19 cellular contexts compared by ENCODE assay signal in the genomic region with DNA sequence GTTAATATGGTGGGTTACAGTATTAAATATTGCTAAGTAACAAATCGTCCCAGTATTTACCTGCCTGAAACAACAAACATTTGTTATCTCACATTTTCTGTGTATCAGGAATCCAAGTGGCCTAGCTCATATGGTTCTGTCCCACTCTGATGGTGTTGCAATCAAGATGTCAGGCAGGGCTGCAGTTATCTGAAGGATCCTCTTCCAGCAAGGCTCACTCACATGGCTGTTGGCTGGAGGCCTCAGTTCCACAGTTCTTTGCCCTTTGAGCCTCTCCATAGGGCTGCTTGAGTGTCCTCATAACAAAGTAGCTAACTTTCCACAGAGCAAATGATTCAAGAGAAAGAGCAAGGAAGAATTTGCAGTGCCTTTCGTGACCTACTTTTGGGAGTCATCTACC. TPM values are rescaled to one million over a fixed set of nuclear protein-coding genes. Genes with fewer than 3 reads are reported as not detected.
DNase-seq lines count a peak whose midpoint lies in the region; ATAC-seq and TF ChIP-seq lines count a peak whose summit lies in the region.
"Had no signal": no experiment of that assay in that cellular context is flagged by ENCODE, and none has a peak within 500 bp of the region (broad histone marks: within the 10 kb centered on the region; RNA-seq: fewer than 3 reads in every experiment).

No MANE protein-coding gene starts in this region.

- TF ChIP-seq POLR2A in testis (IDR thresholded peaks at IDR 0.05) = no peak

- no peaks in the 10 kb centered on the region for H3K27me3 Mint-ChIP-seq in endodermal cell (ENCODE audit: insufficient read depth)
- H3K27me3 Mint-ChIP-seq: activated naive CD8-positive, alpha-beta T cell treated with anti-CD3 and anti-CD28 coated beads, Interleukin-2, amount 10 ng/mL, durations not matched to agents 7 days and 5 days; B cell; T-helper 17 cell had no signal

- H3K9me3 ChIP-seq in left ventricle myocardium inferior (replicated peaks) (no peaks in the 10 kb centered on the region), endodermal cell (ENCODE audit: control insufficient read depth, low read length) (no peaks in the 10 kb centered on the region), liver (ENCODE audit: control insufficient read depth in 4 of 4, low read length in 3 of 4) (no peaks in the 10 kb centered on the region), testis (no peaks in the 10 kb centered on the region)
- H3K9me3 ChIP-seq: neutrophil, stomach had no signal

- DNase-seq in Right ventricle myocardium superior (peak; percentile 46), left ventricle myocardium inferior (no peak), endodermal cell (no peak), testis (peak; percentile 28), cerebellar cortex (ENCODE audit: low spot score) (no peak)
- DNase-seq: activated CD4-positive, alpha-beta T cell treated with anti-CD3 and anti-CD28 coated beads, Interleukin-2, amount 50 U/mL, for 1 hour; activated naive CD8-positive, alpha-beta T cell treated with anti-CD3 and anti-CD28 coated beads, Interleukin-2, amount 10 ng/mL, durations not matched to agents 7 days and 5 days; DMS79; NCI-H2107; NCI-H510A treated with DMSO at 0.1 percent for 48 hours; stomach; T-helper 17 cell had no signal

- peak; percentile 79 for ATAC-seq in Right ventricle myocardium superior (ENCODE audit: poor library complexity)
- no peak for ATAC-seq in HG02870 (IDR thresholded peaks at IDR 0.05; ENCODE audit: unreplicated experiment)
- ATAC-seq in HG02852 (IDR thresholded peaks at IDR 0.05; ENCODE audit: unreplicated experiment) = no peak
- ATAC-seq: T-helper 17 cell had no signal

- H3K9me3 Mint-ChIP-seq in endodermal cell = no peaks in the 10 kb centered on the region
- H3K9me3 Mint-ChIP-seq: activated naive CD8-positive, alpha-beta T cell treated with anti-CD3 and anti-CD28 coated beads, Interleukin-2, amount 10 ng/mL, durations not matched to agents 7 days and 5 days had no signal

- H3K4me3 Mint-ChIP-seq in endodermal cell = no peak overlapping the region
- H3K4me3 Mint-ChIP-seq: activated naive CD8-positive, alpha-beta T cell treated with anti-CD3 and anti-CD28 coated beads, Interleukin-2, amount 10 ng/mL, durations not matched to agents 7 days and 5 days; B cell; T-helper 17 cell had no signal

- H3K36me3 Mint-ChIP-seq in endodermal cell (ENCODE audit: low read depth) = peaks cover 4% of the 10 kb centered on the region

- WGBS in endodermal cell (ENCODE audit: insufficient coverage in 1 of 2, insufficient read length in 1 of 2), 2 experiments = 88 to 100% methylated on average over 1 to 2 of the region's 2 CpGs
- WGBS in liver = 62% methylated on average over 2 of the region's 2 CpGs
- 55 to 66% methylated on average over 2 of the region's 2 CpGs for WGBS in testis, 2 donors

- H3K27ac Mint-ChIP-seq in endodermal cell = peak overlapping the region; percentile 49
- H3K27ac Mint-ChIP-seq: activated naive CD8-positive, alpha-beta T cell treated with anti-CD3 and anti-CD28 coated beads, Interleukin-2, amount 10 ng/mL, durations not matched to agents 7 days and 5 days; B cell; T-helper 17 cell had no signal

- H3K4me3 ChIP-seq in left ventricle myocardium inferior (no peak overlapping the region), endodermal cell (ENCODE audit: low read length) (no peak overlapping the region), liver (ENCODE audit: low read depth in 1 of 3, low read length in 3 of 3) (no peak overlapping the region), testis (no peak overlapping the region)
- H3K4me3 ChIP-seq: SK-N-MC, stomach had no signal

- H3K4me1 ChIP-seq in left ventricle myocardium inferior (peaks cover 56% of the 10 kb centered on the region), endodermal cell (ENCODE audit: control insufficient read depth, insufficient read depth, low read length) (peaks cover 9% of the 10 kb centered on the region), liver (ENCODE audit: control insufficient read depth in 4 of 4, insufficient read depth in 4 of 4, low read length in 3 of 4) (peaks cover 0 to 4% (median 1%) of the 10 kb centered on the region in 4 donors), testis (peaks cover 3% of the 10 kb centered on the region)

- intact Hi-C loops in Right ventricle myocardium superior (cut with DNase I) = no loop called here
- intact Hi-C loops in left ventricle myocardium inferior (cut with micrococcal nuclease) = no loop called here
- intact Hi-C loops in testis (cut with DNase I; ENCODE audit: low total_unique reads) = no loop called here

- H3K36me3 ChIP-seq in left ventricle myocardium inferior (no peaks in the 10 kb centered on the region), endodermal cell (ENCODE audit: control insufficient read depth, insufficient read depth, low read length) (peaks cover 18% of the 10 kb centered on the region), liver (ENCODE audit: control insufficient read depth in 4 of 4, insufficient read depth in 3 of 4, low read depth in 1 of 4, low read length in 3 of 4) (no peaks in the 10 kb centered on the region), testis (ENCODE audit: low read depth, missing control alignments) (no peaks in the 10 kb centered on the region)
- H3K36me3 ChIP-seq: neutrophil had no signal

- TF ChIP-seq CTCF in left ventricle myocardium inferior (IDR thresholded peaks at IDR 0.05; ENCODE audit: borderline replicate concordance) = no peak
- no peak for TF ChIP-seq CTCF in endodermal cell (conservative IDR thresholded peaks at IDR 0.05)
- TF ChIP-seq CTCF in liver (IDR thresholded peaks at IDR 0.05; ENCODE audit: low read depth, low read length, missing input control) = no peak
- TF ChIP-seq CTCF in testis (IDR thresholded peaks at IDR 0.05) = no peak

- H3K27me3 ChIP-seq in left ventricle myocardium inferior (ENCODE audit: low read depth) (no peaks in the 10 kb centered on the region), endodermal cell (ENCODE audit: control insufficient read depth, insufficient read depth, low read length, poor library complexity, severe bottlenecking) (no peaks in the 10 kb centered on the region), liver (ENCODE audit: control insufficient read depth in 4 of 4, insufficient read depth in 4 of 4, low read length in 3 of 4) (no peaks in the 10 kb centered on the region), testis (no peaks in the 10 kb centered on the region)
- H3K27me3 ChIP-seq: neutrophil, stomach had no signal

- H3K4me1 Mint-ChIP-seq in endodermal cell = peaks cover 40% of the 10 kb centered on the region

- H3K27ac ChIP-seq in left ventricle myocardium inferior (replicated peaks) (no peak overlapping the region), endodermal cell (ENCODE audit: low read depth, low read length) (no peak overlapping the region), liver (ENCODE audit: low read depth in 1 of 2, low read length in 2 of 2) (no peak overlapping the region), testis (no peak overlapping the region)
- H3K27ac ChIP-seq: neutrophil, SK-N-MC, stomach, VCaP had no signal

- H3K9ac ChIP-seq in endodermal cell (ENCODE audit: extremely low read depth, low read length, poor library complexity, severe bottlenecking) (no peak overlapping the region), liver (ENCODE audit: low read depth in 1 of 2, low read length in 2 of 2) (no peak overlapping the region)

- TF ChIP-seq RAD21 in liver (IDR thresholded peaks at IDR 0.05) = no peak

TF ChIP-seq in liver, 16 proteins besides CTCF, POLR2A, EP300 and RAD21:
- TF ChIP-seq RXRA (IDR thresholded peaks at IDR 0.05) (peak in 1 of 2 donors; percentile 24), FOXA2 (IDR thresholded peaks at IDR 0.05) (no peak), YY1 (IDR thresholded peaks at IDR 0.05) (peak; percentile 41), NR2F2 (IDR thresholded peaks at IDR 0.05) (peak; percentile 22), HNF4A (conservative IDR thresholded peaks at IDR 0.05) (peak in 1 of 2 donors; percentile 38), SP1 (IDR thresholded peaks at IDR 0.05) (no peak)
- TF ChIP-seq, protein P1, sequence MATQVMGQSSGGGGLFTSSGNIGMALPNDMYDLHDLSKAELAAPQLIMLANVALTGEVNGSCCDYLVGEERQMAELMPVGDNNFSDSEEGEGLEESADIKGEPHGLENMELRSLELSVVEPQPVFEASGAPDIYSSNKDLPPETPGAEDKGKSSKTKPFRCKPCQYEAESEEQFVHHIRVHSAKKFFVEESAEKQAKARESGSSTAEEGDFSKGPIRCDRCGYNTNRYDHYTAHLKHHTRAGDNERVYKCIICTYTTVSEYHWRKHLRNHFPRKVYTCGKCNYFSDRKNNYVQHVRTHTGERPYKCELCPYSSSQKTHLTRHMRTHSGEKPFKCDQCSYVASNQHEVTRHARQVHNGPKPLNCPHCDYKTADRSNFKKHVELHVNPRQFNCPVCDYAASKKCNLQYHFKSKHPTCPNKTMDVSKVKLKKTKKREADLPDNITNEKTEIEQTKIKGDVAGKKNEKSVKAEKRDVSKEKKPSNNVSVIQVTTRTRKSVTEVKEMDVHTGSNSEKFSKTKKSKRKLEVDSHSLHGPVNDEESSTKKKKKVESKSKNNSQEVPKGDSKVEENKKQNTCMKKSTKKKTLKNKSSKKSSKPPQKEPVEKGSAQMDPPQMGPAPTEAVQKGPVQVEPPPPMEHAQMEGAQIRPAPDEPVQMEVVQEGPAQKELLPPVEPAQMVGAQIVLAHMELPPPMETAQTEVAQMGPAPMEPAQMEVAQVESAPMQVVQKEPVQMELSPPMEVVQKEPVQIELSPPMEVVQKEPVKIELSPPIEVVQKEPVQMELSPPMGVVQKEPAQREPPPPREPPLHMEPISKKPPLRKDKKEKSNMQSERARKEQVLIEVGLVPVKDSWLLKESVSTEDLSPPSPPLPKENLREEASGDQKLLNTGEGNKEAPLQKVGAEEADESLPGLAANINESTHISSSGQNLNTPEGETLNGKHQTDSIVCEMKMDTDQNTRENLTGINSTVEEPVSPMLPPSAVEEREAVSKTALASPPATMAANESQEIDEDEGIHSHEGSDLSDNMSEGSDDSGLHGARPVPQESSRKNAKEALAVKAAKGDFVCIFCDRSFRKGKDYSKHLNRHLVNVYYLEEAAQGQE (IDR thresholded peaks at IDR 0.05) = no peak

RNA-seq across cellular contexts. Expression of a gene that starts 17.7 kb away (rescaled TPM):
- 5.8 TPM for total RNA-seq in Right ventricle myocardium superior
- total RNA-seq in left ventricle myocardium inferior = 6.6 TPM
- 10 to 100 TPM in 1 of 2 donors, 1 to 10 TPM in 1; 8.4 to 11.6 TPM for total RNA-seq in endodermal cell
- 9.2 TPM for polyA plus RNA-seq in endodermal cell (2013, experiment 1 of 2)
- polyA plus RNA-seq in endodermal cell (2013, experiment 2 of 2) = 10.2 TPM
- total RNA-seq in liver = 1 to 10 TPM; 7.5 to 8.1 TPM
- 1 to 10 TPM; 3.0 to 4.2 TPM for polyA plus RNA-seq in liver
- 10 to 100 TPM; 19.2 to 20.8 TPM for total RNA-seq in testis
- polyA plus RNA-seq in testis (ENCODE audit: insufficient read depth, low read depth, low replicate concordance) = 11.2 TPM

Comparison
In these comparisons a context has a peak if more than half of its experiments do, and no peak if none do; other contexts are left out.
1. DNase-seq: peak in Right ventricle myocardium superior (single experiment) and testis (single experiment); none in left ventricle myocardium inferior (single experiment), endodermal cell (single experiment) and cerebellar cortex (single experiment).